1 cellular context compared by ENCODE assay signal in the genomic region with DNA sequence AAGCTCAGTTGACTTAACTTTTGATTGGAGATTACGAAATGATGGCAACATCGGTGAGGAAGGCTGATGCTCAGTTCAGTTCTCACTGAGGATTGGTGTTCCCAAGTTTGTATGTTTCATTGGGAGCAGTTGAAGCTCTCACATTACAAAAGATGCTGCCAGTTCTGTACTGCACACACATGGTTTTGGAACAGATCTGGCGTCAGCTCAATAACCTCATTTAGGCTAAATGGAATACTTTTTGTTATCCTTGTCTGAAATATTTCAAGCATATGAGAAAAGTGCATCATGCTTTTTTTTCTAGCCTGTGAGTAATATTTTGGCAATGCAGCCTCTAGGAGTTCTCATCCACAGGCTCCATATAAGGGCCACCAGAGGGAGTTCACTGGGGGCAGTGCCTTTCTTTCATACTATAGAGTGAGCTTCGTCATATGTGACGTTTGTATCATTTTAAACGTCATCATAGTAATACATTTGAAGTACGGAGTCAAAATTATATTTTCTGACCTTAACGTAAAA.
TF ChIP-seq lines count a peak whose summit lies in the region.

No MANE protein-coding gene starts in this region.

TF ChIP-seq in HEK293, 187 proteins besides CTCF, POLR2A, EP300 and RAD21 (continued from another document):
- TF ChIP-seq KLF16 (tag by site-specific recombination; IDR thresholded peaks at IDR 0.05) (no peak), ZBTB17 (tag by site-specific recombination; IDR thresholded peaks at IDR 0.05) (no peak), ZNF366 (tag by site-specific recombination; conservative IDR thresholded peaks at IDR 0.05) (0 out of 2 replicates have a peak, but pooled peaks have one; percentile 15), TCF7L2 (IDR thresholded peaks at IDR 0.05; ENCODE audit: borderline replicate concordance, low read depth, low read length) (no peak)
TF ChIP-seq in HEK293: peak in this region for 5.
